Comparison of ENCODE assay signal across 8 cellular contexts in genomic region chr3:183697123-183697609, GRCh38. TPM values are rescaled to one million over a fixed set of nuclear protein-coding genes. Genes with fewer than 3 reads are reported as not detected.
DNase-seq lines count a peak whose midpoint lies in the region; ATAC-seq and TF ChIP-seq lines count a peak whose summit lies in the region.

No MANE protein-coding gene starts in this region.

- peaks cover 4% of the 10 kb centered on the region; the same call in 1 of the 2 replicates for H3F3A ChIP-seq in PC-9 (ENCODE audit: insufficient read depth, low read depth)

- H3K4me3 Mint-ChIP-seq in progenitor cell of endocrine pancreas (ENCODE audit: low read depth) = peak overlapping the region; percentile 72

- peak overlapping the region; percentile 16 for H3K27ac Mint-ChIP-seq in progenitor cell of endocrine pancreas

- peaks cover 42% of the 10 kb centered on the region for H3K79me2 ChIP-seq in PC-9 (ENCODE audit: low read depth)

- no peak for TF ChIP-seq CTCF in PC-9 (conservative IDR thresholded peaks at IDR 0.05)
- TF ChIP-seq CTCF in progenitor cell of endocrine pancreas (IDR thresholded peaks at IDR 0.05; ENCODE audit: unreplicated experiment) = no peak

- H3K36me3 ChIP-seq in PC-9 (ENCODE audit: low read depth) (no peaks in the 10 kb centered on the region), esophagus (ENCODE audit: control insufficient read depth in 2 of 2, insufficient read depth in 2 of 2, low read length in 1 of 2) (no peaks in the 10 kb centered on the region)

- intact Hi-C loops in PC-9 (cut with micrococcal nuclease; ENCODE audit: unreplicated experiment) = no loop called here

- H3K4me1 Mint-ChIP-seq in progenitor cell of endocrine pancreas (ENCODE audit: low read depth) = peaks cover 25% of the 10 kb centered on the region

- H3K27me3 ChIP-seq in PC-9 (ENCODE audit: insufficient read depth, low read depth) (no peaks in the 10 kb centered on the region), esophagus (ENCODE audit: control insufficient read depth in 1 of 2, insufficient read depth in 2 of 2, low read length in 2 of 2) (no peaks in the 10 kb centered on the region)

- POLR2A ChIA-PET in PC-9 (lab: Charles Lee; ENCODE audit: unreplicated experiment) = interaction anchor here (0.6 to 0.7 kb wide), 3 partner anchors 13 to 104 kb away, joined by 3 to 4 read pairs (median 3); no protein-coding TSS in a partner anchor

- H4K20me1 ChIP-seq in PC-9 (ENCODE audit: insufficient read depth) = no peaks in the 10 kb centered on the region

- H3K4me3 ChIP-seq in GM08714 (ENCODE audit: low read length) (peak overlapping the region; percentile 99), PC-9 (peak overlapping the region; percentile 70), esophagus (ENCODE audit: low read depth in 1 of 2, low read length in 2 of 2) (peak overlapping the region; percentile 87 to 99)

- H3K9me3 Mint-ChIP-seq in progenitor cell of endocrine pancreas (ENCODE audit: low read depth) = no peaks in the 10 kb centered on the region

- H3K4me2 ChIP-seq in PC-9 = peak overlapping the region; percentile 72

- H2AFZ ChIP-seq in PC-9 = peak overlapping the region; percentile 81

- no peaks in the 10 kb centered on the region for H3K9me2 ChIP-seq in PC-9 (ENCODE audit: insufficient read depth)

- no peak for DNase-seq in PC-9
- no peak for DNase-seq in progenitor cell of endocrine pancreas (ENCODE audit: low spot score, unreplicated experiment)
- no peak for DNase-seq in DMS 273 (lab: John Stamatoyannopoulos, UW; ENCODE audit: unreplicated experiment)
- DNase-seq in retina = no peak

- no peaks in the 10 kb centered on the region for H3K27me3 Mint-ChIP-seq in progenitor cell of endocrine pancreas

- H3K36me3 Mint-ChIP-seq in progenitor cell of endocrine pancreas (ENCODE audit: insufficient read depth) = peaks cover 4% of the 10 kb centered on the region

- 38 to 39% methylated on average over 4 of the region's 4 CpGs for WGBS in esophagus, 2 donors

- CTCF ChIA-PET in PC-9 (lab: Charles Lee) = interaction anchor here (0.6 kb wide), 1 partner anchor 14 kb away, joined by 10 read pairs; no protein-coding TSS in a partner anchor

- TSS peak; percentile 93 for BruUV-seq in PC-9 (replicated peaks; lab: Mats Ljungman, UMichigan)

- H3K9me3 ChIP-seq in PC-9 (ENCODE audit: insufficient read depth, low read depth) = no peaks in the 10 kb centered on the region
- H3K9me3 ChIP-seq in esophagus (ENCODE audit: control insufficient read depth in 2 of 2, insufficient read depth in 1 of 2, low read depth in 1 of 2, low read length in 1 of 2) = no peaks in the 10 kb centered on the region

- H3K4me1 ChIP-seq in PC-9 (replicated peaks; ENCODE audit: insufficient read depth) = peaks cover 31% of the 10 kb centered on the region
- peaks cover 0 to 2% of the 10 kb centered on the region in 2 donors for H3K4me1 ChIP-seq in esophagus (ENCODE audit: control insufficient read depth in 2 of 2, insufficient read depth in 2 of 2, low read length in 1 of 2)

- H3K27ac ChIP-seq in PC-9 (no peak overlapping the region), esophagus (ENCODE audit: low read depth in 2 of 2, low read length in 1 of 2) (peak overlapping the region; percentile 63 to 82)

- no peak for ATAC-seq in HG02642 (IDR thresholded peaks at IDR 0.05; ENCODE audit: poor library complexity, unreplicated experiment)
- ATAC-seq in GM18861 (IDR thresholded peaks at IDR 0.05; ENCODE audit: unreplicated experiment) = no peak

RNA-seq across cellular contexts. Expression of gene YEATS2, which starts 0.4 kb away (rescaled TPM):
- total RNA-seq in PC-9 (2021) (36.5 and 37.2 TPM in 2 replicates), progenitor cell of endocrine pancreas (63.9 and 68.4 TPM in 2 replicates)
- 1 to 10 TPM; 5.8 to 9.0 TPM for polyA plus RNA-seq in esophagus
